ENCODE assay signal across 8 cellular contexts in the genomic region with DNA sequence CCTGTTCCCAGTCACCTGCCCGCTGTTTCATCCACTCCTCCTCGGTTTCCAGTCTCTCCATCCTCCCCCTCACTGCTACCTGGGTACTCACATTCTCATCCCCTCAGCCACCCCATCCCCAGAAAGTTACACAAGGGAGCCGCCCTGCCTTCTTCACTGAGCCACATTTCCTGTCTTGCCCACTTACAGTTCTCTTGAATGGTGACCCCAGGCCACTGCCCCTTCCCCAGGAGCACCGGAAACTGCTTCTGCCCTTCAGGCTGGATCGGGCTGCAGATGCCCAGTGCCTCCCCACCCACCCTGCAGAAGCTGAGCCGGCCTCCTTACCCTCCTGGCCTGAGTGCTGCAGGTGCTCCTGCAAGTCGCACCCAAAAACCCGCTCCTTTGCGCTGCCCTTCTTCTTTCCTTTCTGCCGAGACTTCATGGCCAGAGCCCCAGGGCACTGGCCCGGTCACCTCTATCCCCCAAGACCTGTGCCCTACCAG. TPM values are rescaled to one million over a fixed set of nuclear protein-coding genes. Genes with fewer than 3 reads are reported as not detected.
DNase-seq lines count a peak whose midpoint lies in the region; ATAC-seq, FAIRE-seq and TF ChIP-seq lines count a peak whose summit lies in the region.

No MANE protein-coding gene starts in this region.

- H3K4me1 ChIP-seq in neuronal stem cell (ENCODE audit: control insufficient read depth in 2 of 2, insufficient read depth in 1 of 2, low read depth in 1 of 2, low read length in 2 of 2), result peaks cover 4 to 18% of the 10 kb centered on the region in 2 donors

- H3K4ac ChIP-seq in neuronal stem cell (ENCODE audit: low read length), result no peak overlapping the region

- H4K91ac ChIP-seq in neuronal stem cell (ENCODE audit: low read depth, low read length, poor library complexity), result no peak overlapping the region

- H3K9me3 Mint-ChIP-seq in activated naive CD8-positive, alpha-beta T cell treated with anti-CD3 and anti-CD28 coated beads, Interleukin-2, amount 10 ng/mL, durations not matched to agents 7 days and 5 days, result no peaks in the 10 kb centered on the region

- no peak overlapping the region for H2BK12ac ChIP-seq in neuronal stem cell (ENCODE audit: low read length)

- no peak overlapping the region for H3K14ac ChIP-seq in neuronal stem cell (ENCODE audit: low read length)

- DNase-seq in GM12892 (ENCODE audit: insufficient read length), result no peak
- no peak for DNase-seq in activated naive CD8-positive, alpha-beta T cell treated with anti-CD3 and anti-CD28 coated beads, Interleukin-2, amount 10 ng/mL, durations not matched to agents 7 days and 5 days
- DNase-seq in neuronal stem cell (ENCODE audit: low spot score), result no peak
- no peak for DNase-seq in effector CD4-positive, alpha-beta T cell
- no peak for DNase-seq in NCI-H2029 (lab: John Stamatoyannopoulos, UW)
- DNase-seq in GM10248 (ENCODE audit: extremely low spot score), result no peak
- DNase-seq in SKM-1 treated with dmso at 0.1 percent for 144 hours (lab: John Stamatoyannopoulos, UW; ENCODE audit: unreplicated experiment), result no peak

- CTCF ChIA-PET in GM10248 (lab: Yijun Ruan, JAX), result interaction anchor here (0.8 to 10.8 kb wide), 14 partner anchors 8 to 293 kb away, joined by 3 to 137 read pairs (median 6); a partner anchor contains a TSS

- peak overlapping the region; percentile 78 for H2BK5ac ChIP-seq in neuronal stem cell (ENCODE audit: low read length)

- no peak overlapping the region for H3K9ac ChIP-seq in neuronal stem cell (ENCODE audit: low read depth, low read length, poor library complexity)

- TF ChIP-seq CTCF in GM10248 (IDR thresholded peaks at IDR 0.05; ENCODE audit: control extremely low read depth, extremely low read depth, low read depth, missing control alignments), result no peak

- H3K27me3 Mint-ChIP-seq in activated naive CD8-positive, alpha-beta T cell treated with anti-CD3 and anti-CD28 coated beads, Interleukin-2, amount 10 ng/mL, durations not matched to agents 7 days and 5 days, result no peaks in the 10 kb centered on the region

- no peak overlapping the region for H3K4me3 ChIP-seq in neuronal stem cell (ENCODE audit: low read length in 2 of 2)

- H3K4me1 Mint-ChIP-seq in activated naive CD8-positive, alpha-beta T cell treated with anti-CD3 and anti-CD28 coated beads, Interleukin-2, amount 10 ng/mL, durations not matched to agents 7 days and 5 days, result peaks cover 50% of the 10 kb centered on the region

- H3K27me3 ChIP-seq in neuronal stem cell (ENCODE audit: control insufficient read depth in 3 of 3, insufficient read depth in 3 of 3, low read depth in 1 of 3, low read length in 3 of 3), result peaks cover 0 to 30% (median 0%) of the 10 kb centered on the region in 3 experiments

- H2AFZ ChIP-seq in neuronal stem cell (ENCODE audit: low read length), result peak overlapping the region; percentile 0

- no peak overlapping the region for H3K18ac ChIP-seq in neuronal stem cell (ENCODE audit: low read length)

- H3K23ac ChIP-seq in neuronal stem cell (ENCODE audit: low read depth, low read length, poor library complexity), result no peak overlapping the region

- no peaks in the 10 kb centered on the region for H3K36me3 ChIP-seq in neuronal stem cell (replicated peaks in 1 of 2; ENCODE audit: control insufficient read depth in 2 of 2, insufficient read depth in 2 of 2, low read length in 2 of 2)

- H3K4me3 Mint-ChIP-seq in activated naive CD8-positive, alpha-beta T cell treated with anti-CD3 and anti-CD28 coated beads, Interleukin-2, amount 10 ng/mL, durations not matched to agents 7 days and 5 days, result peak overlapping the region; percentile 100

- no peak overlapping the region for H2BK15ac ChIP-seq in neuronal stem cell (ENCODE audit: low read length)

- peaks cover 34% of the 10 kb centered on the region for H3K36me3 Mint-ChIP-seq in activated naive CD8-positive, alpha-beta T cell treated with anti-CD3 and anti-CD28 coated beads, Interleukin-2, amount 10 ng/mL, durations not matched to agents 7 days and 5 days

- no peak overlapping the region for H4K8ac ChIP-seq in neuronal stem cell (ENCODE audit: low read depth, low read length)

- H3K79me1 ChIP-seq in neuronal stem cell (ENCODE audit: low read depth, low read length), result no peaks in the 10 kb centered on the region

- peaks cover 0 to 5% of the 10 kb centered on the region in 2 donors for H3K9me3 ChIP-seq in neuronal stem cell (replicated peaks in 1 of 2; ENCODE audit: control insufficient read depth in 2 of 2, insufficient read depth in 1 of 2, low read depth in 1 of 2, low read length in 2 of 2)

- H3K27ac ChIP-seq in neuronal stem cell (replicated peaks; ENCODE audit: low read length), result no peak overlapping the region

- TF ChIP-seq POLR2A in GM12892 (IDR thresholded peaks at IDR 0.05; ENCODE audit: low read depth, low read length), result no peak

- peak overlapping the region; percentile 100 for H3K27ac Mint-ChIP-seq in activated naive CD8-positive, alpha-beta T cell treated with anti-CD3 and anti-CD28 coated beads, Interleukin-2, amount 10 ng/mL, durations not matched to agents 7 days and 5 days

- H3K4me2 ChIP-seq in neuronal stem cell (ENCODE audit: insufficient read depth, low read length, poor library complexity, severe bottlenecking), result no peak overlapping the region

- FAIRE-seq in GM12892 (lab: Jason Lieb, UNC), result peak; percentile 21

- H2AK5ac ChIP-seq in neuronal stem cell (ENCODE audit: low read depth, low read length), result peak overlapping the region; percentile 81

- peak; percentile 3 for ATAC-seq in HG03175 (IDR thresholded peaks at IDR 0.05; ENCODE audit: unreplicated experiment)
- ATAC-seq in activated naive CD8-positive, alpha-beta T cell treated with anti-CD3 and anti-CD28 coated beads, Interleukin-2, amount 10 ng/mL, durations not matched to agents 7 days and 5 days (ENCODE audit: low read depth), result peak; percentile 1

- WGBS in neuronal stem cell (ENCODE audit: extremely low coverage in 2 of 2, insufficient read length in 2 of 2, insufficient replicate concordance in 1 of 2), 2 donors, result no CpG with 5 or more reads among the region's 11 CpGs

- POLR2A ChIA-PET in activated naive CD8-positive, alpha-beta T cell treated with anti-CD3 and anti-CD28 coated beads, Interleukin-2, amount 10 ng/mL, durations not matched to agents 7 days and 5 days (lab: Charles Lee), result interaction anchor here (0.5 to 7.7 kb wide), 26 partner anchors 8 to 360 kb away, joined by 3 to 159 read pairs (median 4); a partner anchor contains a TSS
- POLR2A ChIA-PET in GM10248 (lab: Yijun Ruan, JAX), result interaction anchor here (1.0 to 1.8 kb wide), 5 partner anchors 22 to 97 kb away, joined by 3 to 5 read pairs (median 4); a partner anchor contains a TSS

- H2BK120ac ChIP-seq in neuronal stem cell (ENCODE audit: low read depth, low read length), result no peak overlapping the region

RNA-seq across cellular contexts. Expression of a gene that starts 0.4 kb away (rescaled TPM):
- 51.8 TPM for polyA plus RNA-seq in GM12892 (2012; ENCODE audit: missing spikeins)
- total RNA-seq in activated naive CD8-positive, alpha-beta T cell treated with anti-CD3 and anti-CD28 coated beads, Interleukin-2, amount 10 ng/mL, durations not matched to agents 7 days and 5 days, result 100 to 1,000 TPM; 260 to 273 TPM
- 0.11 TPM for polyA plus RNA-seq in neuronal stem cell (2013, experiment 1 of 2)
- polyA plus RNA-seq in neuronal stem cell (2013, experiment 2 of 2), result 0.04 TPM

RNA-seq across cellular contexts. Expression of a gene that starts 20.1 kb away (rescaled TPM):
- polyA plus RNA-seq in GM12892 (2012; ENCODE audit: missing spikeins), result 0.51 TPM
- not detected for total RNA-seq in activated naive CD8-positive, alpha-beta T cell treated with anti-CD3 and anti-CD28 coated beads, Interleukin-2, amount 10 ng/mL, durations not matched to agents 7 days and 5 days
- 0.13 TPM for polyA plus RNA-seq in neuronal stem cell (2013, experiment 1 of 2)
- 0.10 TPM for polyA plus RNA-seq in neuronal stem cell (2013, experiment 2 of 2)

RNA-seq across cellular contexts. Expression of a gene that starts 23.5 kb away (rescaled TPM):
- 37.3 TPM for polyA plus RNA-seq in GM12892 (2012; ENCODE audit: missing spikeins)
- 10 to 100 TPM; 93.0 to 96.3 TPM for total RNA-seq in activated naive CD8-positive, alpha-beta T cell treated with anti-CD3 and anti-CD28 coated beads, Interleukin-2, amount 10 ng/mL, durations not matched to agents 7 days and 5 days
- polyA plus RNA-seq in neuronal stem cell (2013, experiment 1 of 2), result 37.4 TPM
- polyA plus RNA-seq in neuronal stem cell (2013, experiment 2 of 2), result 35.9 TPM

RNA-seq across cellular contexts. Expression of a gene that starts 28.9 kb away (rescaled TPM):
- 3.4 TPM for polyA plus RNA-seq in GM12892 (2012; ENCODE audit: missing spikeins)
- 1 to 10 TPM; 1.2 TPM for total RNA-seq in activated naive CD8-positive, alpha-beta T cell treated with anti-CD3 and anti-CD28 coated beads, Interleukin-2, amount 10 ng/mL, durations not matched to agents 7 days and 5 days
- polyA plus RNA-seq in neuronal stem cell (2013, experiment 1 of 2), result 13.3 TPM
- polyA plus RNA-seq in neuronal stem cell (2013, experiment 2 of 2), result 11.5 TPM

RNA-seq across cellular contexts. Expression of a gene that starts 30.5 kb away (rescaled TPM):
- 100 TPM for polyA plus RNA-seq in GM12892 (2012; ENCODE audit: missing spikeins)
- 10 to 100 TPM; 81.7 to 84.9 TPM for total RNA-seq in activated naive CD8-positive, alpha-beta T cell treated with anti-CD3 and anti-CD28 coated beads, Interleukin-2, amount 10 ng/mL, durations not matched to agents 7 days and 5 days
- 49.5 TPM for polyA plus RNA-seq in neuronal stem cell (2013, experiment 1 of 2)
- polyA plus RNA-seq in neuronal stem cell (2013, experiment 2 of 2), result 50.2 TPM
